In genomic region chr10:68471586-68472408, GRCh38 we compare ENCODE assay signal across 8 cellular contexts. TPM values are rescaled to one million over a fixed set of nuclear protein-coding genes. Genes with fewer than 3 reads are reported as not detected.
DNase-seq lines count a peak whose midpoint lies in the region; ATAC-seq and TF ChIP-seq lines count a peak whose summit lies in the region.

TSS of gene DNA2 (minus strand) at chr10:68471973. CDS start at chr10:68471864, 109 bp downstream.

- H3K27ac ChIP-seq in GM23338 (ENCODE audit: low read depth), result peak within 1 kb of the TSS; percentile 98
- peak within 1 kb of the TSS; percentile 87 for H3K27ac ChIP-seq in RWPE2 (ENCODE audit: poor library complexity, severe bottlenecking)
- peak within 1 kb of the TSS; percentile 49 for H3K27ac ChIP-seq in neural cell (ENCODE audit: low read length)
- H3K27ac ChIP-seq in stomach, result peak within 1 kb of the TSS; percentile 12 to 80 (median 59)

- H2AFZ ChIP-seq in GM23338 (peak within 1 kb of the TSS; percentile 97), neural cell (ENCODE audit: low read depth, low read length) (peak within 1 kb of the TSS; percentile 91)

- H3F3A ChIP-seq in GM23338 (replicated peaks; ENCODE audit: low read depth), result peaks cover 5% of the 10 kb centered on the region; the same call in 1 of the 2 replicates
- no peaks in the 10 kb centered on the region for H3F3A ChIP-seq in neural cell (ENCODE audit: insufficient read depth, low read length, poor library complexity, severe bottlenecking)

- intact Hi-C loops in stomach (cut with DNase I; ENCODE audit: low total_unique reads), result no loop called here

- H3K36me3 ChIP-seq in GM23338 (ENCODE audit: insufficient read depth) (peaks cover 19% of the 10 kb centered on the region), RWPE2 (ENCODE audit: low read depth) (peaks cover 37% of the 10 kb centered on the region), neural cell (ENCODE audit: insufficient read depth, low read length) (no peaks in the 10 kb centered on the region), stomach (peaks cover 0 to 5% (median 0%) of the 10 kb centered on the region in 4 donors)

- peaks cover 16% of the 10 kb centered on the region; the same call in 1 of the 2 replicates for H3K4me1 ChIP-seq in GM23338 (ENCODE audit: insufficient read depth)
- H3K4me1 ChIP-seq in RWPE2 (ENCODE audit: insufficient read depth, poor library complexity, severe bottlenecking), result peaks cover 6% of the 10 kb centered on the region
- H3K4me1 ChIP-seq in stomach, result peaks cover 0 to 17% (median 15%) of the 10 kb centered on the region in 4 donors

- ATAC-seq in GM23338 (peak; percentile 92), RWPE2 (ENCODE audit: low read depth) (peak; percentile 82)

- no peaks in the 10 kb centered on the region; the same call in 2 of the 3 replicates for H3K9me3 Mint-ChIP-seq in GM23338

- H3K27ac Mint-ChIP-seq in GM23338, result peak within 1 kb of the TSS; percentile 99

- H3K4me2 ChIP-seq in GM23338, result peak within 1 kb of the TSS; percentile 91
- peak within 1 kb of the TSS; percentile 56 for H3K4me2 ChIP-seq in neural cell (ENCODE audit: low read length)

- no peak for TF ChIP-seq CTCF in GM23338 (conservative IDR thresholded peaks at IDR 0.05; ENCODE audit: low read depth in 2 of 2)
- no peak for TF ChIP-seq CTCF in RWPE2 (IDR thresholded peaks at IDR 0.05; ENCODE audit: poor library complexity, severe bottlenecking)
- no peak for TF ChIP-seq CTCF in fibroblast of the aortic adventitia (IDR thresholded peaks at IDR 0.05; ENCODE audit: insufficient read depth, low read length)
- no peak for TF ChIP-seq CTCF in neural cell (IDR thresholded peaks at IDR 0.05; ENCODE audit: poor library complexity, severe bottlenecking)
- no peak for TF ChIP-seq CTCF in stomach (IDR thresholded peaks at IDR 0.05)

- H3K27me3 Mint-ChIP-seq in GM23338 (ENCODE audit: insufficient read depth, low read depth, poor library complexity), result peaks cover 13% of the 10 kb centered on the region

- H3K9ac ChIP-seq in neural cell (ENCODE audit: low read length), result peak within 1 kb of the TSS; percentile 71

- peaks cover 16% of the 10 kb centered on the region for H3K4me1 Mint-ChIP-seq in GM23338

- H3K27me3 ChIP-seq in GM23338 (ENCODE audit: insufficient read depth) (peaks cover 4% of the 10 kb centered on the region; the same call in 1 of the 2 replicates), RWPE2 (ENCODE audit: insufficient read depth, poor library complexity, severe bottlenecking) (no peaks in the 10 kb centered on the region), neural cell (ENCODE audit: insufficient read depth, low read depth, low read length) (no peaks in the 10 kb centered on the region), stomach (no peaks in the 10 kb centered on the region)

- DNase-seq in ELR (ENCODE audit: low read depth) (peak; percentile 84), GM23338 (ENCODE audit: low spot score) (peak; percentile 90), LHCN-M2 (ENCODE audit: low read depth) (peak; percentile 83), RWPE2 (ENCODE audit: low spot score) (peak; percentile 71), fibroblast of the aortic adventitia (ENCODE audit: low read depth) (peak; percentile 55), stomach (peak; percentile 62)
- peak; percentile 59 for DNase-seq in activated effector memory CD4-positive, alpha-beta T cell treated with Interleukin-2 at 50 U/mL for 16 hours

- peak within 1 kb of the TSS; percentile 78 for H3K4me3 ChIP-seq in GM23338
- H3K4me3 ChIP-seq in RWPE2 (ENCODE audit: severe bottlenecking), result peak within 1 kb of the TSS; percentile 45
- peak within 1 kb of the TSS; percentile 80 for H3K4me3 ChIP-seq in fibroblast of the aortic adventitia (ENCODE audit: low read depth, low read length)
- peak within 1 kb of the TSS; percentile 80 for H3K4me3 ChIP-seq in neural cell (ENCODE audit: low read length)
- H3K4me3 ChIP-seq in stomach, result peak within 1 kb of the TSS; percentile 52 to 75 (median 69)

- H3K9me3 ChIP-seq in RWPE2 (ENCODE audit: severe bottlenecking), result no peaks in the 10 kb centered on the region
- H3K9me3 ChIP-seq in neural cell (ENCODE audit: low read length), result no peaks in the 10 kb centered on the region
- no peaks in the 10 kb centered on the region for H3K9me3 ChIP-seq in stomach

- 2 to 3% (median 2%) methylated on average over 44 to 46 of the region's 46 CpGs for WGBS in stomach, 5 donors

- TF ChIP-seq POLR2A in stomach (IDR thresholded peaks at IDR 0.05), result no peak

- TF ChIP-seq EP300 in neural cell (conservative IDR thresholded peaks at IDR 0.05; ENCODE audit: poor library complexity, severe bottlenecking) (no peak), stomach (IDR thresholded peaks at IDR 0.05) (no peak)

- H3K79me2 ChIP-seq in GM23338 (replicated peaks; ENCODE audit: insufficient read depth) (peaks cover 42% of the 10 kb centered on the region), neural cell (replicated peaks; ENCODE audit: insufficient read depth, low read length) (peaks cover 23% of the 10 kb centered on the region)

- peak; percentile 34 for TF ChIP-seq RAD21 in neural cell (conservative IDR thresholded peaks at IDR 0.05)

- H3K9me2 ChIP-seq in GM23338 (ENCODE audit: insufficient read depth), result no peaks in the 10 kb centered on the region
- no peaks in the 10 kb centered on the region for H3K9me2 ChIP-seq in neural cell (ENCODE audit: insufficient read depth, low read length)

- H4K20me1 ChIP-seq in GM23338 (replicated peaks; ENCODE audit: insufficient read depth) (peaks cover 8% of the 10 kb centered on the region; the same call in 1 of the 2 replicates), neural cell (ENCODE audit: insufficient read depth) (no peaks in the 10 kb centered on the region)

- H3K4me3 Mint-ChIP-seq in GM23338, result peak within 1 kb of the TSS; percentile 95

- H3K36me3 Mint-ChIP-seq in GM23338 (ENCODE audit: low read depth), result peaks cover 33% of the 10 kb centered on the region

TF ChIP-seq in GM23338, 12 proteins besides CTCF, POLR2A, EP300 and RAD21 (continues in another document):
- TF ChIP-seq EZH2 (IDR thresholded peaks at IDR 0.05; ENCODE audit: low read depth, unreplicated experiment), result no peak

TF ChIP-seq in neural cell, 6 proteins besides CTCF, POLR2A, EP300 and RAD21:
- TF ChIP-seq REST (IDR thresholded peaks at IDR 0.05; ENCODE audit: borderline replicate concordance), result peak; percentile 20
- TF ChIP-seq POLR2AphosphoS5 (IDR thresholded peaks at IDR 0.05), result peak; percentile 50
- TF ChIP-seq TAF1 (IDR thresholded peaks at IDR 0.05; ENCODE audit: low read depth), result no peak
- TF ChIP-seq EZH2 (IDR thresholded peaks at IDR 0.05; ENCODE audit: borderline replicate concordance, insufficient read depth, low read length, poor library complexity, severe bottlenecking), result no peak
- peak; percentile 98 for TF ChIP-seq MXI1 (conservative IDR thresholded peaks at IDR 0.05; ENCODE audit: poor library complexity, severe bottlenecking)
- peak; percentile 50 for TF ChIP-seq SMC3 (conservative IDR thresholded peaks at IDR 0.05; ENCODE audit: poor library complexity)

RNA-seq across cellular contexts. Expression of gene DNA2, which starts in this region (rescaled TPM):
- total RNA-seq in GM23338 (2014; rRNA removed; shearing (Covaris generic)), result 46.9 and 49.3 TPM in 2 replicates
- 19.7 and 25.6 TPM in 2 replicates for polyA plus RNA-seq in GM23338 (2016; fragmentation: Nextera tagmentation; extraction: Ambion mirVana)
- 16.0 and 19.4 TPM in 2 replicates for total RNA-seq in LHCN-M2 (2014; rRNA removed)
- 2.2 TPM for polyA plus RNA-seq in LHCN-M2 (2012)
- total RNA-seq in fibroblast of the aortic adventitia (ENCODE audit: low replicate concordance), result 10.0 and 15.2 TPM in 2 replicates
- 14.0 and 15.2 TPM in 2 replicates for polyA plus RNA-seq in neural cell
- polyA minus RNA-seq in neural cell, result 24.3 and 24.6 TPM in 2 replicates
- 10 to 100 TPM in 3 of 5 donors, 1 to 10 TPM in 2; 5.2 to 16.3 (median 11.6) TPM for total RNA-seq in stomach
- 1 to 10 TPM in 1 of 3 donors, under 1 TPM in 2; 0.31 to 2.5 (median 0.50) TPM for polyA plus RNA-seq in stomach

Comparison
In these comparisons a context has a peak if more than half of its experiments do, and no peak if none do; other contexts are left out.
1. Peak in every context shown above with its lines: DNase-seq, ATAC-seq, H3K4me3 ChIP-seq and H3K27ac ChIP-seq.